1 cellular context compared by ENCODE assay signal in the genomic region with DNA sequence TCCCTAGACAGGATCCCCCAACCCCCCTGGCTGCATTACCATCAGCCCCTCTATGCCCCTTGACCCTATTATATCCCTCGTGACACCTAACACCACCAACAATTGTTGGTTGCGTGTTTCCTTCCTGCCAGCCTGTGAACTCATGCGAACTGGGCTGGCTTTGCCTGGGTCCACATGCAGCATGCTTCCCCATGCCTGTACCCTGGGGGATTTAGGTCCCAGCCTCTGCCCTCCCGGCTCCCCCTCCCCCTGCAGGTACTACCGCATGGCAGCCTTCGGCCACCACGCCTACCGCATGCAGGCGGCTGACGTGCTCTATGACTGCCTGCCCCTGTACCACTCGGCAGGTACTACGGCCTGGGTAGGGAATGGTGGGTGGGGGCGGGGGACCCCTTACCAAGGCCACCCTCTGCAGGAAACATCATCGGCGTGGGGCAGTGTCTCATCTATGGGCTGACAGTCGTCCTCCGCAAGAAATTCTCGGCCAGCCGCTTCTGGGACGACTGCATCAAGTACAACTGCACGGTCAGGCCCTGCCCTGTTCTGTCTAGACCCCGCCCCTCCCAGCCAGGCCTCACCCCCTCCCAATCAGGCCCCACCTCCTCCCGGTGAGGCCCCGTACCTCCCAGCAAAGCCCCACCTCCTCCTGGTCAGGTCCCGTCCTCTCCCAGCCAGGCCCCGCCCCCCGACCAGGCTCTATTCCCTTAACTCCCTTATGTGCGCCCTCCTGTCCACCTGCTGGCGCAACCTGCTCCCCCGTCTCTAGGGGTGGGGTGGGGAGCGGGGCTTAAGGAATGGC.
TF ChIP-seq lines count a peak whose summit lies in the region.

No MANE protein-coding gene starts in this region.

TF ChIP-seq in HEK293, 187 proteins besides CTCF, POLR2A, EP300 and RAD21 (continued from another document and continues in another):
- TF ChIP-seq, protein P1, sequence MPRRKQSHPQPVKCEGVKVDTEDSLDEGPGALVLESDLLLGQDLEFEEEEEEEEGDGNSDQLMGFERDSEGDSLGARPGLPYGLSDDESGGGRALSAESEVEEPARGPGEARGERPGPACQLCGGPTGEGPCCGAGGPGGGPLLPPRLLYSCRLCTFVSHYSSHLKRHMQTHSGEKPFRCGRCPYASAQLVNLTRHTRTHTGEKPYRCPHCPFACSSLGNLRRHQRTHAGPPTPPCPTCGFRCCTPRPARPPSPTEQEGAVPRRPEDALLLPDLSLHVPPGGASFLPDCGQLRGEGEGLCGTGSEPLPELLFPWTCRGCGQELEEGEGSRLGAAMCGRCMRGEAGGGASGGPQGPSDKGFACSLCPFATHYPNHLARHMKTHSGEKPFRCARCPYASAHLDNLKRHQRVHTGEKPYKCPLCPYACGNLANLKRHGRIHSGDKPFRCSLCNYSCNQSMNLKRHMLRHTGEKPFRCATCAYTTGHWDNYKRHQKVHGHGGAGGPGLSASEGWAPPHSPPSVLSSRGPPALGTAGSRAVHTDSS (tag by site-specific recombination; IDR thresholded peaks at IDR 0.05) = no peak
- TF ChIP-seq ZNF426 (tag by site-specific recombination; IDR thresholded peaks at IDR 0.05) = no peak
- TF ChIP-seq ZNF792 (tag by site-specific recombination; IDR thresholded peaks at IDR 0.05) = no peak
- no peak for TF ChIP-seq ZNF311 (tag by site-specific recombination; IDR thresholded peaks at IDR 0.05; ENCODE audit: borderline replicate concordance)
- TF ChIP-seq, protein P2, sequence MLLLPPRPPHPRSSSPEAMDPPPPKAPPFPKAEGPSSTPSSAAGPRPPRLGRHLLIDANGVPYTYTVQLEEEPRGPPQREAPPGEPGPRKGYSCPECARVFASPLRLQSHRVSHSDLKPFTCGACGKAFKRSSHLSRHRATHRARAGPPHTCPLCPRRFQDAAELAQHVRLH (tag by site-specific recombination; IDR thresholded peaks at IDR 0.05) = no peak
- no peak for TF ChIP-seq ZNF624 (tag by site-specific recombination; IDR thresholded peaks at IDR 0.05)
- no peak for TF ChIP-seq ZBTB1 (tag by site-specific recombination; IDR thresholded peaks at IDR 0.05)
- peak; percentile 64 for TF ChIP-seq ZNF341 (tag by site-specific recombination; IDR thresholded peaks at IDR 0.05; ENCODE audit: low read depth)
- TF ChIP-seq, protein P3, sequence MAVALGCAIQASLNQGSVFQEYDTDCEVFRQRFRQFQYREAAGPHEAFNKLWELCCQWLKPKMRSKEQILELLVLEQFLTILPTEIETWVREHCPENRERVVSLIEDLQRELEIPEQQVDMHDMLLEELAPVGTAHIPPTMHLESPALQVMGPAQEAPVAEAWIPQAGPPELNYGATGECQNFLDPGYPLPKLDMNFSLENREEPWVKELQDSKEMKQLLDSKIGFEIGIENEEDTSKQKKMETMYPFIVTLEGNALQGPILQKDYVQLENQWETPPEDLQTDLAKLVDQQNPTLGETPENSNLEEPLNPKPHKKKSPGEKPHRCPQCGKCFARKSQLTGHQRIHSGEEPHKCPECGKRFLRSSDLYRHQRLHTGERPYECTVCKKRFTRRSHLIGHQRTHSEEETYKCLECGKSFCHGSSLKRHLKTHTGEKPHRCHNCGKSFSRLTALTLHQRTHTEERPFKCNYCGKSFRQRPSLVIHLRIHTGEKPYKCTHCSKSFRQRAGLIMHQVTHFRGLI (tag by site-specific recombination; IDR thresholded peaks at IDR 0.05) = no peak
- TF ChIP-seq SP7 (tag by site-specific recombination; IDR thresholded peaks at IDR 0.05) = no peak
- no peak for TF ChIP-seq ZNF664 (tag by site-specific recombination; IDR thresholded peaks at IDR 0.05)
- TF ChIP-seq ZNF366 (tag by site-specific recombination; conservative IDR thresholded peaks at IDR 0.05) = no peak
- TF ChIP-seq SP3 (tag by site-specific recombination; IDR thresholded peaks at IDR 0.05) = peak; percentile 58
- peak; percentile 49; the same call in 1 of the 2 replicates for TF ChIP-seq TRIM28 (IDR thresholded peaks at IDR 0.05; ENCODE audit: borderline replicate concordance, low read length)
- no peak for TF ChIP-seq HOXC10 (CRISPR knock-in tag; IDR thresholded peaks at IDR 0.05)
- 0 out of 2 replicates have a peak, but pooled peaks have one; percentile 40 for TF ChIP-seq GLIS2 (tag by site-specific recombination; IDR thresholded peaks at IDR 0.05)
- TF ChIP-seq ZNF544 (tag by site-specific recombination; IDR thresholded peaks at IDR 0.05) = no peak
- TF ChIP-seq ZIC2 (tag by site-specific recombination; IDR thresholded peaks at IDR 0.05) = no peak
- 0 out of 2 replicates have a peak, but pooled peaks have one; percentile 23 for TF ChIP-seq KLF7 (tag by site-specific recombination; IDR thresholded peaks at IDR 0.05; ENCODE audit: borderline replicate concordance)
- TF ChIP-seq GLIS1 (tag by site-specific recombination; IDR thresholded peaks at IDR 0.05) = 0 out of 2 replicates have a peak, but pooled peaks have one; percentile 5
- TF ChIP-seq OVOL3 (tag by site-specific recombination; IDR thresholded peaks at IDR 0.05) = no peak
- TF ChIP-seq KLF9 (tag by site-specific recombination; IDR thresholded peaks at IDR 0.05; ENCODE audit: low read depth) = peak; percentile 50
- TF ChIP-seq, protein P4, sequence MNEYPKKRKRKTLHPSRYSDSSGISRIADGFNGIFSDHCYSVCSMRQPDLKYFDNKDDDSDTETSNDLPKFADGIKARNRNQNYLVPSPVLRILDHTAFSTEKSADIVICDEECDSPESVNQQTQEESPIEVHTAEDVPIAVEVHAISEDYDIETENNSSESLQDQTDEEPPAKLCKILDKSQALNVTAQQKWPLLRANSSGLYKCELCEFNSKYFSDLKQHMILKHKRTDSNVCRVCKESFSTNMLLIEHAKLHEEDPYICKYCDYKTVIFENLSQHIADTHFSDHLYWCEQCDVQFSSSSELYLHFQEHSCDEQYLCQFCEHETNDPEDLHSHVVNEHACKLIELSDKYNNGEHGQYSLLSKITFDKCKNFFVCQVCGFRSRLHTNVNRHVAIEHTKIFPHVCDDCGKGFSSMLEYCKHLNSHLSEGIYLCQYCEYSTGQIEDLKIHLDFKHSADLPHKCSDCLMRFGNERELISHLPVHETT (tag by site-specific recombination; IDR thresholded peaks at IDR 0.05) = no peak
- TF ChIP-seq ZNF16 (tag by site-specific recombination; IDR thresholded peaks at IDR 0.05; ENCODE audit: low read depth) = no peak
- TF ChIP-seq ZNF837 (tag by site-specific recombination; IDR thresholded peaks at IDR 0.05) = no peak
- peak; percentile 13; the same call in 1 of the 2 replicates for TF ChIP-seq ZNF654 (tag by site-specific recombination; IDR thresholded peaks at IDR 0.05; ENCODE audit: low read depth)
- TF ChIP-seq GLI4 (tag by site-specific recombination; IDR thresholded peaks at IDR 0.05) = no peak
- TF ChIP-seq ZNF138 (tag by site-specific recombination; IDR thresholded peaks at IDR 0.05; ENCODE audit: borderline replicate concordance) = no peak
- TF ChIP-seq ZNF626 (tag by site-specific recombination; IDR thresholded peaks at IDR 0.05) = no peak
- TF ChIP-seq, protein P5, sequence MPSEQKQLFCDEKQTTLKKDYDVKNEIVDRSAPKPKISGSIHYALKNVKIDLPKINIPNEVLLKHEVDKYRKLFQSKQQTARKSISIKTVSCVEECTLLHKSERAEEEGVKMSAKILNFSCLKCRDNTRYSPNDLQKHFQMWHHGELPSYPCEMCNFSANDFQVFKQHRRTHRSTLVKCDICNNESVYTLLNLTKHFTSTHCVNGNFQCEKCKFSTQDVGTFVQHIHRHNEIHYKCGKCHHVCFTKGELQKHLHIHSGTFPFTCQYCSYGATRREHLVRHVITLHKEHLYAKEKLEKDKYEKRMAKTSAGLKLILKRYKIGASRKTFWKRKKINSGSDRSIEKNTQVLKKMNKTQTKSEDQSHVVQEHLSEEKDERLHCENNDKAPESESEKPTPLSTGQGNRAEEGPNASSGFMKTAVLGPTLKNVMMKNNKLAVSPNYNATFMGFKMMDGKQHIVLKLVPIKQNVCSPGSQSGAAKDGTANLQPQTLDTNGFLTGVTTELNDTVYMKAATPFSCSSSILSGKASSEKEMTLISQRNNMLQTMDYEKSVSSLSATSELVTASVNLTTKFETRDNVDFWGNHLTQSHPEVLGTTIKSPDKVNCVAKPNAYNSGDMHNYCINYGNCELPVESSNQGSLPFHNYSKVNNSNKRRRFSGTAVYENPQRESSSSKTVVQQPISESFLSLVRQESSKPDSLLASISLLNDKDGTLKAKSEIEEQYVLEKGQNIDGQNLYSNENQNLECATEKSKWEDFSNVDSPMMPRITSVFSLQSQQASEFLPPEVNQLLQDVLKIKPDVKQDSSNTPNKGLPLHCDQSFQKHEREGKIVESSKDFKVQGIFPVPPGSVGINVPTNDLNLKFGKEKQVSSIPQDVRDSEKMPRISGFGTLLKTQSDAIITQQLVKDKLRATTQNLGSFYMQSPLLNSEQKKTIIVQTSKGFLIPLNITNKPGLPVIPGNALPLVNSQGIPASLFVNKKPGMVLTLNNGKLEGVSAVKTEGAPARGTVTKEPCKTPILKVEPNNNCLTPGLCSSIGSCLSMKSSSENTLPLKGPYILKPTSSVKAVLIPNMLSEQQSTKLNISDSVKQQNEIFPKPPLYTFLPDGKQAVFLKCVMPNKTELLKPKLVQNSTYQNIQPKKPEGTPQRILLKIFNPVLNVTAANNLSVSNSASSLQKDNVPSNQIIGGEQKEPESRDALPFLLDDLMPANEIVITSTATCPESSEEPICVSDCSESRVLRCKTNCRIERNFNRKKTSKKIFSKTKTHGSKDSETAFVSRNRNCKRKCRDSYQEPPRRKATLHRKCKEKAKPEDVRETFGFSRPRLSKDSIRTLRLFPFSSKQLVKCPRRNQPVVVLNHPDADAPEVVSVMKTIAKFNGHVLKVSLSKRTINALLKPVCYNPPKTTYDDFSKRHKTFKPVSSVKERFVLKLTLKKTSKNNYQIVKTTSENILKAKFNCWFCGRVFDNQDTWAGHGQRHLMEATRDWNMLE (tag by site-specific recombination; conservative IDR thresholded peaks at IDR 0.05; ENCODE audit: low read depth) = no peak
- TF ChIP-seq, protein P6, sequence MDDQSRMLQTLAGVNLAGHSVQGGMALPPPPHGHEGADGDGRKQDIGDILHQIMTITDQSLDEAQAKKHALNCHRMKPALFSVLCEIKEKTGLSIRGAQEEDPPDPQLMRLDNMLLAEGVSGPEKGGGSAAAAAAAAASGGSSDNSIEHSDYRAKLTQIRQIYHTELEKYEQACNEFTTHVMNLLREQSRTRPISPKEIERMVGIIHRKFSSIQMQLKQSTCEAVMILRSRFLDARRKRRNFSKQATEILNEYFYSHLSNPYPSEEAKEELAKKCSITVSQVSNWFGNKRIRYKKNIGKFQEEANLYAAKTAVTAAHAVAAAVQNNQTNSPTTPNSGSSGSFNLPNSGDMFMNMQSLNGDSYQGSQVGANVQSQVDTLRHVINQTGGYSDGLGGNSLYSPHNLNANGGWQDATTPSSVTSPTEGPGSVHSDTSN (CRISPR knock-in tag; IDR thresholded peaks at IDR 0.05) = no peak
- no peak; the same call in 1 of the 2 replicates for TF ChIP-seq ZFHX2 (tag by site-specific recombination; conservative IDR thresholded peaks at IDR 0.05)
- TF ChIP-seq, protein P7, sequence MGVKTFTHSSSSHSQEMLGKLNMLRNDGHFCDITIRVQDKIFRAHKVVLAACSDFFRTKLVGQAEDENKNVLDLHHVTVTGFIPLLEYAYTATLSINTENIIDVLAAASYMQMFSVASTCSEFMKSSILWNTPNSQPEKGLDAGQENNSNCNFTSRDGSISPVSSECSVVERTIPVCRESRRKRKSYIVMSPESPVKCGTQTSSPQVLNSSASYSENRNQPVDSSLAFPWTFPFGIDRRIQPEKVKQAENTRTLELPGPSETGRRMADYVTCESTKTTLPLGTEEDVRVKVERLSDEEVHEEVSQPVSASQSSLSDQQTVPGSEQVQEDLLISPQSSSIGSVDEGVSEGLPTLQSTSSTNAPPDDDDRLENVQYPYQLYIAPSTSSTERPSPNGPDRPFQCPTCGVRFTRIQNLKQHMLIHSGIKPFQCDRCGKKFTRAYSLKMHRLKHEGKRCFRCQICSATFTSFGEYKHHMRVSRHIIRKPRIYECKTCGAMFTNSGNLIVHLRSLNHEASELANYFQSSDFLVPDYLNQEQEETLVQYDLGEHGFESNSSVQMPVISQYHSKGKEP (tag by site-specific recombination; IDR thresholded peaks at IDR 0.05) = peak; percentile 56
- TF ChIP-seq EGR2 (tag by site-specific recombination; IDR thresholded peaks at IDR 0.05; ENCODE audit: low read depth) = peak; percentile 43; the same call in 1 of the 2 replicates
- no peak for TF ChIP-seq ZNF174 (tag by site-specific recombination; IDR thresholded peaks at IDR 0.05)
- TF ChIP-seq ZNF830 (tag by site-specific recombination; IDR thresholded peaks at IDR 0.05; ENCODE audit: low read depth) = no peak
- TF ChIP-seq ZNF184 (tag by site-specific recombination; IDR thresholded peaks at IDR 0.05) = no peak
- no peak for TF ChIP-seq ZNF202 (tag by site-specific recombination; IDR thresholded peaks at IDR 0.05; ENCODE audit: borderline replicate concordance)
- TF ChIP-seq ZNF404 (tag by site-specific recombination; IDR thresholded peaks at IDR 0.05) = no peak
- TF ChIP-seq, protein P8, sequence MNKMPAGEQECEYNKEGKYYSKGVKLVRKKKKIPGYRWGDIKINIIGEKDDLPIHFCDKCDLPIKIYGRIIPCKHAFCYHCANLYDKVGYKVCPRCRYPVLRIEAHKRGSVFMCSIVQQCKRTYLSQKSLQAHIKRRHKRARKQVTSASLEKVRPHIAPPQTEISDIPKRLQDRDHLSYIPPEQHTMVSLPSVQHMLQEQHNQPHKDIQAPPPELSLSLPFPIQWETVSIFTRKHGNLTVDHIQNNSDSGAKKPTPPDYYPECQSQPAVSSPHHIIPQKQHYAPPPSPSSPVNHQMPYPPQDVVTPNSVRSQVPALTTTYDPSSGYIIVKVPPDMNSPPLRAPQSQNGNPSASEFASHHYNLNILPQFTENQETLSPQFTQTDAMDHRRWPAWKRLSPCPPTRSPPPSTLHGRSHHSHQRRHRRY (tag by site-specific recombination; IDR thresholded peaks at IDR 0.05) = no peak
- no peak for TF ChIP-seq ZBTB7A (tag by site-specific recombination; IDR thresholded peaks at IDR 0.05; ENCODE audit: low read depth)
- no peak for TF ChIP-seq ZBTB21 (tag by site-specific recombination; IDR thresholded peaks at IDR 0.05)
- TF ChIP-seq, protein P9, sequence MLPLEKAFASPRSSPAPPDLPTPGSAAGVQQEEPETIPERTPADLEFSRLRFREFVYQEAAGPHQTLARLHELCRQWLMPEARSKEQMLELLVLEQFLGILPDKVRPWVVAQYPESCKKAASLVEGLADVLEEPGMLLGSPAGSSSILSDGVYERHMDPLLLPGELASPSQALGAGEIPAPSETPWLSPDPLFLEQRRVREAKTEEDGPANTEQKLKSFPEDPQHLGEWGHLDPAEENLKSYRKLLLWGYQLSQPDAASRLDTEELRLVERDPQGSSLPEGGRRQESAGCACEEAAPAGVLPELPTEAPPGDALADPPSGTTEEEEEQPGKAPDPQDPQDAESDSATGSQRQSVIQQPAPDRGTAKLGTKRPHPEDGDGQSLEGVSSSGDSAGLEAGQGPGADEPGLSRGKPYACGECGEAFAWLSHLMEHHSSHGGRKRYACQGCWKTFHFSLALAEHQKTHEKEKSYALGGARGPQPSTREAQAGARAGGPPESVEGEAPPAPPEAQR (tag by site-specific recombination; IDR thresholded peaks at IDR 0.05) = no peak
- TF ChIP-seq SCRT2 (tag by site-specific recombination; IDR thresholded peaks at IDR 0.05) = no peak
- no peak for TF ChIP-seq HOXD13 (CRISPR knock-in tag; IDR thresholded peaks at IDR 0.05; ENCODE audit: borderline replicate concordance)
- no peak for TF ChIP-seq PRDM1 (tag by site-specific recombination; IDR thresholded peaks at IDR 0.05)
- TF ChIP-seq ZNF274 (IDR thresholded peaks at IDR 0.05; ENCODE audit: low read length) = no peak
- no peak for TF ChIP-seq ZNF274 (tag by site-specific recombination; IDR thresholded peaks at IDR 0.05; ENCODE audit: borderline replicate concordance)
